10 cellular contexts compared by ENCODE assay signal in genomic region chr2:172693037-172693436, GRCh38. TPM values are rescaled to one million over a fixed set of nuclear protein-coding genes. Genes with fewer than 3 reads are reported as not detected.
DNase-seq lines count a peak whose midpoint lies in the region; ATAC-seq and TF ChIP-seq lines count a peak whose summit lies in the region.
"Had no signal": no experiment of that assay in that cellular context is flagged by ENCODE, and none has a peak within 500 bp of the region (broad histone marks: within the 10 kb centered on the region; RNA-seq: fewer than 3 reads in every experiment).

No MANE protein-coding gene starts in this region.

- H3K4me3 ChIP-seq in PC-9: peak overlapping the region; percentile 19; the same call in 1 of the 2 replicates
- H3K4me3 ChIP-seq: BLaER1 had no signal

- H3K4me3 Mint-ChIP-seq in naive thymus-derived CD8-positive, alpha-beta T cell: peak overlapping the region in 9 of 10 donors; percentile 70 to 90 (median 76)
- H3K4me3 Mint-ChIP-seq in WTC11: no peak overlapping the region

- TF ChIP-seq CTCF in PC-9 (conservative IDR thresholded peaks at IDR 0.05) (no peak), WTC11 (IDR thresholded peaks at IDR 0.05) (no peak)

- intact Hi-C loops in PC-9 (cut with micrococcal nuclease; ENCODE audit: unreplicated experiment): no loop called here

- no peak overlapping the region for H2AFZ ChIP-seq in PC-9
- H2AFZ ChIP-seq: parathyroid adenoma had no signal

- H3K4me1 Mint-ChIP-seq in naive thymus-derived CD8-positive, alpha-beta T cell: peaks cover 23 to 44% (median 38%) of the 10 kb centered on the region in 4 donors
- H3K4me1 Mint-ChIP-seq in WTC11: no peaks in the 10 kb centered on the region

- H3K27ac Mint-ChIP-seq in naive thymus-derived CD8-positive, alpha-beta T cell: peak overlapping the region in 9 of 10 donors; percentile 70 to 92 (median 89)
- H3K27ac Mint-ChIP-seq in WTC11: no peak overlapping the region

- peaks cover 0 to 2% (median 0%) of the 10 kb centered on the region in 5 donors for H3K27me3 Mint-ChIP-seq in naive thymus-derived CD8-positive, alpha-beta T cell
- no peaks in the 10 kb centered on the region for H3K27me3 Mint-ChIP-seq in WTC11 (ENCODE audit: low read depth)

- H3K9me3 ChIP-seq in PC-9 (ENCODE audit: insufficient read depth, low read depth): no peaks in the 10 kb centered on the region; the same call in 1 of the 2 replicates

- POLR2A ChIA-PET in PC-9 (lab: Charles Lee; ENCODE audit: unreplicated experiment) (no interaction called here), WTC11 (lab: Charles Lee) (no interaction called here)
- POLR2A ChIA-PET in naive thymus-derived CD8-positive, alpha-beta T cell (lab: Charles Lee): interaction anchor here (1.2 kb wide), 1 partner anchor 197 kb away, joined by 4 read pairs; no protein-coding TSS in a partner anchor

- H3K79me2 ChIP-seq in PC-9 (ENCODE audit: low read depth): no peaks in the 10 kb centered on the region
- H3K79me2 ChIP-seq: parathyroid adenoma had no signal

- CTCF ChIA-PET in PC-9 (lab: Charles Lee): interaction anchor here (1.0 to 1.6 kb wide), 3 partner anchors 16 to 99 kb away, joined by 3 to 7 read pairs (median 7); no protein-coding TSS in a partner anchor
- CTCF ChIA-PET in WTC11 (lab: Charles Lee): interaction anchor here (2.7 kb wide), 1 partner anchor 19 kb away, joined by 16 read pairs; no protein-coding TSS in a partner anchor

- peak overlapping the region; percentile 73 for H3K27ac ChIP-seq in PC-9
- H3K27ac ChIP-seq: BLaER1, parathyroid adenoma had no signal

- no peaks in the 10 kb centered on the region for H3K36me3 ChIP-seq in PC-9 (ENCODE audit: low read depth)
- H3K36me3 ChIP-seq: BLaER1 had no signal

- peaks cover 0 to 5% (median 0%) of the 10 kb centered on the region in 3 donors for H3K36me3 Mint-ChIP-seq in naive thymus-derived CD8-positive, alpha-beta T cell
- peaks cover 11% of the 10 kb centered on the region for H3K36me3 Mint-ChIP-seq in WTC11

- peak overlapping the region; percentile 61 for H3K4me2 ChIP-seq in PC-9
- H3K4me2 ChIP-seq: BLaER1 had no signal

- ATAC-seq in naive thymus-derived CD8-positive, alpha-beta T cell: peak in 1 of 2 donors; percentile 30
- ATAC-seq in WTC11 (no peak), HG03175 (IDR thresholded peaks at IDR 0.05; ENCODE audit: unreplicated experiment) (no peak), GM21447 (IDR thresholded peaks at IDR 0.05; ENCODE audit: unreplicated experiment) (no peak)

- no peaks in the 10 kb centered on the region for H3K9me2 ChIP-seq in PC-9 (ENCODE audit: insufficient read depth)

- BruUV-seq in PC-9 (replicated peaks; lab: Mats Ljungman, UMichigan): no TSS peak

- H3K9me3 Mint-ChIP-seq in naive thymus-derived CD8-positive, alpha-beta T cell: peaks cover 0 to 9% (median 3%) of the 10 kb centered on the region in 9 donors
- H3K9me3 Mint-ChIP-seq in WTC11: peaks cover 28% of the 10 kb centered on the region

- H3K4me1 ChIP-seq in PC-9 (replicated peaks; ENCODE audit: insufficient read depth): peaks cover 36% of the 10 kb centered on the region
- H3K4me1 ChIP-seq: BLaER1, parathyroid adenoma had no signal

- peak; percentile 23 for DNase-seq in NCI-H2196 (lab: John Stamatoyannopoulos, UW; ENCODE audit: unreplicated experiment)
- DNase-seq in NCI-H2196 treated with DMSO at 0.1 percent for 48 hours (lab: John Stamatoyannopoulos, UW; ENCODE audit: unreplicated experiment): no peak
- peak; percentile 86 to 99 for DNase-seq in PC-9
- peak; percentile 89 for DNase-seq in cerebellar cortex (ENCODE audit: low spot score)
- DNase-seq in naive thymus-derived CD8-positive, alpha-beta T cell: no peak
- DNase-seq in WTC11 (ENCODE audit: low spot score): no peak

- H3F3A ChIP-seq in PC-9 (ENCODE audit: insufficient read depth, low read depth): peaks cover 31% of the 10 kb centered on the region

- H4K20me1 ChIP-seq in PC-9 (ENCODE audit: insufficient read depth): no peaks in the 10 kb centered on the region
- H4K20me1 ChIP-seq: BLaER1 had no signal

- H3K27me3 ChIP-seq in PC-9 (ENCODE audit: insufficient read depth, low read depth): no peaks in the 10 kb centered on the region
- H3K27me3 ChIP-seq: BLaER1 had no signal

TF ChIP-seq in WTC11, 78 proteins besides CTCF, POLR2A, EP300 and RAD21 (continues in another document):
- TF ChIP-seq STAT6 (CRISPR knock-in tag; conservative IDR thresholded peaks at IDR 0.05; ENCODE audit: low read depth) (no peak), ZSCAN18 (CRISPR knock-in tag; IDR thresholded peaks at IDR 0.05) (no peak), IRF2 (CRISPR knock-in tag; IDR thresholded peaks at IDR 0.05; ENCODE audit: borderline replicate concordance, low read depth) (no peak), JAZF1 (CRISPR knock-in tag; IDR thresholded peaks at IDR 0.05) (no peak), ZMAT4 (CRISPR knock-in tag; IDR thresholded peaks at IDR 0.05) (no peak), USF1 (CRISPR knock-in tag; IDR thresholded peaks at IDR 0.05) (no peak), IRF1 (CRISPR knock-in tag; IDR thresholded peaks at IDR 0.05) (no peak), GTF2I (CRISPR knock-in tag; conservative IDR thresholded peaks at IDR 0.05) (no peak), ETV6 (CRISPR knock-in tag; IDR thresholded peaks at IDR 0.05) (no peak), ZNF423 (CRISPR knock-in tag; IDR thresholded peaks at IDR 0.05) (no peak), ZBTB21 (CRISPR knock-in tag; IDR thresholded peaks at IDR 0.05; ENCODE audit: borderline replicate concordance) (no peak), ZNF232 (CRISPR knock-in tag; IDR thresholded peaks at IDR 0.05) (no peak), E2F5 (CRISPR knock-in tag; IDR thresholded peaks at IDR 0.05) (no peak)

RNA-seq across cellular contexts. Expression of gene RAPGEF4, which starts 42.6 kb away (rescaled TPM):
- total RNA-seq in PC-9 (2021) (0.53 TPM in 1 of 2 replicates, not detected in the other), WTC11 (2021) (0.78 to 2.2 TPM (median 0.96 TPM) in 3 replicates)
- total RNA-seq in naive thymus-derived CD8-positive, alpha-beta T cell: 1 to 10 TPM; 1.2 to 1.8 TPM
- polyA plus RNA-seq in naive thymus-derived CD8-positive, alpha-beta T cell: under 1 TPM in 1 of 3 donors, not detected in 2; 0.40 TPM

Comparison
In these comparisons a context has a peak if more than half of its experiments do, and no peak if none do; other contexts are left out.
1. DNase-seq: peak in NCI-H2196 (single experiment), PC-9 (2 of 2) and cerebellar cortex (single experiment); none in NCI-H2196 treated with DMSO at 0.1 percent for 48 hours (single experiment), naive thymus-derived CD8-positive, alpha-beta T cell (0 of 10) and WTC11 (single experiment).